Comparison of ENCODE assay signal across 17 cellular contexts in genomic region chr3:15277861-15278260, GRCh38. TPM values are rescaled to one million over a fixed set of nuclear protein-coding genes. Genes with fewer than 3 reads are reported as not detected.
DNase-seq lines count a peak whose midpoint lies in the region; ATAC-seq and TF ChIP-seq lines count a peak whose summit lies in the region.
"Had no signal": no experiment of that assay in that cellular context is flagged by ENCODE, and none has a peak within 500 bp of the region (broad histone marks: within the 10 kb centered on the region; RNA-seq: fewer than 3 reads in every experiment).

No MANE protein-coding gene starts in this region.

- no peak overlapping the region for H3K9ac ChIP-seq in DND-41 (ENCODE audit: low read depth, low read length)
- H3K9ac ChIP-seq: GM23248 had no signal

- H3K27me3 Mint-ChIP-seq in activated T-helper 17 cell treated with anti-CD3 and anti-CD28 coated beads, Interleukin-2, amount 50 U/mL, for 72 hours = no peaks in the 10 kb centered on the region
- H3K27me3 Mint-ChIP-seq in naive B cell = no peaks in the 10 kb centered on the region
- peaks cover 6% of the 10 kb centered on the region for H3K27me3 Mint-ChIP-seq in activated CD4-positive, alpha-beta T cell treated with anti-CD3 and anti-CD28 coated beads for 36 hours

- H3K4me3 ChIP-seq in DND-41 (ENCODE audit: low read depth in 1 of 2, low read length in 2 of 2) = no peak overlapping the region
- H3K4me3 ChIP-seq in sigmoid colon = no peak overlapping the region
- H3K4me3 ChIP-seq: GM23248, SJCRH30 had no signal

- no peaks in the 10 kb centered on the region for H3K9me3 ChIP-seq in DND-41 (ENCODE audit: insufficient read depth, low read length, severe bottlenecking)
- H3K9me3 ChIP-seq in sigmoid colon = no peaks in the 10 kb centered on the region
- H3K9me3 ChIP-seq: SJCRH30 had no signal

- peaks cover 60% of the 10 kb centered on the region for H3K79me2 ChIP-seq in DND-41 (ENCODE audit: insufficient read depth, low read length)

- no peak for TF ChIP-seq POLR2A in sigmoid colon (IDR thresholded peaks at IDR 0.05)

- peak overlapping the region; percentile 83 for H3K27ac ChIP-seq in DND-41 (ENCODE audit: low read length)
- no peak overlapping the region for H3K27ac ChIP-seq in sigmoid colon
- H3K27ac ChIP-seq: GM23248, SJCRH30 had no signal

- ATAC-seq in DND-41 (ENCODE audit: insufficient read depth, low read depth) (no peak), naive B cell (ENCODE audit: low read depth in 2 of 2) (no peak), HG03469 (IDR thresholded peaks at IDR 0.05; ENCODE audit: unreplicated experiment) (no peak)
- ATAC-seq in activated T-helper 17 cell treated with anti-CD3 and anti-CD28 coated beads, Interleukin-2, amount 50 U/mL, for 72 hours (replicated peaks) = no peak
- no peak for ATAC-seq in activated CD4-positive, alpha-beta T cell treated with anti-CD3 and anti-CD28 coated beads for 36 hours
- ATAC-seq: HepG2 had no signal

- no peak overlapping the region for H3K4me3 Mint-ChIP-seq in activated T-helper 17 cell treated with anti-CD3 and anti-CD28 coated beads, Interleukin-2, amount 50 U/mL, for 72 hours
- peak overlapping the region in 4 of 8 donors; percentile 12 to 55 (median 34) for H3K4me3 Mint-ChIP-seq in naive B cell
- H3K4me3 Mint-ChIP-seq in activated CD4-positive, alpha-beta T cell treated with anti-CD3 and anti-CD28 coated beads for 36 hours = no peak overlapping the region

- H3K4me1 Mint-ChIP-seq in activated T-helper 17 cell treated with anti-CD3 and anti-CD28 coated beads, Interleukin-2, amount 50 U/mL, for 72 hours = peaks cover 42% of the 10 kb centered on the region
- H3K4me1 Mint-ChIP-seq in naive B cell = peaks cover 75 to 99% (median 93%) of the 10 kb centered on the region in 3 donors
- H3K4me1 Mint-ChIP-seq in activated CD4-positive, alpha-beta T cell treated with anti-CD3 and anti-CD28 coated beads for 36 hours = peaks cover 67% of the 10 kb centered on the region

- DNase-seq in DND-41 (no peak), naive B cell (no peak), sigmoid colon (peak; percentile 49), medulla oblongata (ENCODE audit: extremely low spot score) (no peak), head of caudate nucleus (no peak)
- DNase-seq in activated CD4-positive, alpha-beta T cell treated with anti-CD3 and anti-CD28 coated beads for 36 hours = no peak
- DNase-seq: DMS53, GM23248, KG1, NCI-H1417 treated with DMSO at 0.1 percent for 48 hours, NCI-H1930, NCI-H446, NCI-H748 treated with DMSO at 0.1 percent for 48 hours, SJCRH30 had no signal

- CTCF ChIA-PET in activated CD4-positive, alpha-beta T cell treated with anti-CD3 and anti-CD28 coated beads for 36 hours (lab: Charles Lee) = interaction anchor here (0.6 to 8.4 kb wide), 6 partner anchors 9 to 121 kb away, joined by 3 to 51 read pairs (median 6); partner anchors contain the start of gene SH3BP5

- H3K36me3 Mint-ChIP-seq in activated T-helper 17 cell treated with anti-CD3 and anti-CD28 coated beads, Interleukin-2, amount 50 U/mL, for 72 hours (ENCODE audit: low read depth) = peaks cover 6% of the 10 kb centered on the region
- peaks cover 16 to 19% of the 10 kb centered on the region in 2 donors for H3K36me3 Mint-ChIP-seq in naive B cell
- peaks cover 3% of the 10 kb centered on the region for H3K36me3 Mint-ChIP-seq in activated CD4-positive, alpha-beta T cell treated with anti-CD3 and anti-CD28 coated beads for 36 hours (ENCODE audit: low read depth)

- no peaks in the 10 kb centered on the region for H3K36me3 ChIP-seq in DND-41 (ENCODE audit: insufficient read depth, low read length)
- no peaks in the 10 kb centered on the region for H3K36me3 ChIP-seq in sigmoid colon
- H3K36me3 ChIP-seq: SJCRH30 had no signal

- H3K4me2 ChIP-seq in DND-41 (ENCODE audit: insufficient read depth, low read length) = no peak overlapping the region

- TF ChIP-seq CTCF in DND-41 (IDR thresholded peaks at IDR 0.05; ENCODE audit: borderline replicate concordance, extremely low read depth, low read length, poor library complexity, severe bottlenecking) (no peak), sigmoid colon (IDR thresholded peaks at IDR 0.05) (no peak)

- H3K9me3 Mint-ChIP-seq in activated T-helper 17 cell treated with anti-CD3 and anti-CD28 coated beads, Interleukin-2, amount 50 U/mL, for 72 hours = no peaks in the 10 kb centered on the region
- H3K9me3 Mint-ChIP-seq in naive B cell = peaks cover 0 to 3% (median 0%) of the 10 kb centered on the region in 7 donors
- no peaks in the 10 kb centered on the region for H3K9me3 Mint-ChIP-seq in activated CD4-positive, alpha-beta T cell treated with anti-CD3 and anti-CD28 coated beads for 36 hours (ENCODE audit: low read depth)

- peaks cover 93% of the 10 kb centered on the region for H3K4me1 ChIP-seq in DND-41 (ENCODE audit: insufficient read depth, low read length)
- H3K4me1 ChIP-seq in sigmoid colon = no peaks in the 10 kb centered on the region
- H3K4me1 ChIP-seq: SJCRH30 had no signal

- TF ChIP-seq EP300 in sigmoid colon (IDR thresholded peaks at IDR 0.05) = no peak

- H2AFZ ChIP-seq in DND-41 (ENCODE audit: low read depth, low read length) = no peak overlapping the region
- H2AFZ ChIP-seq: GM23248 had no signal

- peak overlapping the region; percentile 83 for H3K27ac Mint-ChIP-seq in activated T-helper 17 cell treated with anti-CD3 and anti-CD28 coated beads, Interleukin-2, amount 50 U/mL, for 72 hours
- peak overlapping the region in 5 of 6 donors; percentile 37 to 92 (median 63) for H3K27ac Mint-ChIP-seq in naive B cell
- H3K27ac Mint-ChIP-seq in activated CD4-positive, alpha-beta T cell treated with anti-CD3 and anti-CD28 coated beads for 36 hours = no peak overlapping the region

- H3K27me3 ChIP-seq in DND-41 (ENCODE audit: insufficient read depth, low read length, poor library complexity) (no peaks in the 10 kb centered on the region), sigmoid colon (no peaks in the 10 kb centered on the region)
- H3K27me3 ChIP-seq: SJCRH30 had no signal

- 90 to 91% methylated on average over 10 of the region's 10 CpGs for WGBS in sigmoid colon, 2 donors

- intact Hi-C loops in sigmoid colon (cut with DNase I) (no loop called here), head of caudate nucleus (cut with DNase I) (no loop called here)
- intact Hi-C loops in activated CD4-positive, alpha-beta T cell treated with anti-CD3 and anti-CD28 coated beads for 36 hours (cut with DNase I, micrococcal nuclease) = loop anchor here in 1 of 2 experiments (2.0 kb wide), 1 partner anchor 15 kb away; no protein-coding TSS in a partner anchor

- POLR2A ChIA-PET in activated CD4-positive, alpha-beta T cell treated with anti-CD3 and anti-CD28 coated beads for 36 hours (lab: Charles Lee) = no interaction called here

- H4K20me1 ChIP-seq in DND-41 (ENCODE audit: insufficient read depth, low read length) = no peaks in the 10 kb centered on the region

RNA-seq across cellular contexts. Expression of gene SH3BP5, which starts 54.5 kb away (rescaled TPM):
- total RNA-seq in activated T-helper 17 cell treated with anti-CD3 and anti-CD28 coated beads, Interleukin-2, amount 50 U/mL, for 72 hours = 10 to 100 TPM; 20.2 to 24.6 TPM
- polyA plus RNA-seq in naive B cell (ENCODE audit: low read depth in 6 of 6) (100 to 1,000 TPM in 5 of 6 donors, 10 to 100 TPM in 1; 71.3 to 177 (median 131) TPM), sigmoid colon (10 to 100 TPM in 2 of 3 donors, 1 to 10 TPM in 1; 5.5 to 31.2 (median 21.6) TPM)
- total RNA-seq in sigmoid colon = 10 to 100 TPM; 25.1 to 40.4 (median 31.9) TPM
- 1 to 10 TPM; 8.9 to 9.4 TPM for total RNA-seq in activated CD4-positive, alpha-beta T cell treated with anti-CD3 and anti-CD28 coated beads for 36 hours
